ENCODE assay signal across 27 cellular contexts in the genomic region with DNA sequence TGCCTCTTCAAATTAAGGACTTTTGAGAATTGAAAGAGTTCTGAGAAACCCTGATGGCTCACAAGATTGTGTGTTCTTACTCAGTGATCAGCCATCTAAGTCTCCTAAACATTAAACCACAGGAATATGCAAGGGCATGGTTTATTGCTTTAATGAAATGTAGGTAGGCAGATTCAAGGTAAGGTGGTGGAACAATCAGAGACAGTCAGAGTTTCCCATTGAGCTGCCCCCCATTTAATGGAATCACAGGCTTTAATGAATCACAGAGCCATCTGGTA.
DNase-seq lines count a peak whose midpoint lies in the region; ATAC-seq and TF ChIP-seq lines count a peak whose summit lies in the region.
"Had no signal": no experiment of that assay in that cellular context is flagged by ENCODE, and none has a peak within 500 bp of the region (broad histone marks: within the 10 kb centered on the region; RNA-seq: fewer than 3 reads in every experiment).

No MANE protein-coding gene starts in this region.

- H3K36me3 ChIP-seq in endodermal cell (ENCODE audit: control insufficient read depth, insufficient read depth, low read length) = no peaks in the 10 kb centered on the region
- H3K36me3 ChIP-seq: neural progenitor cell, right lobe of liver, suprapubic skin, upper lobe of right lung had no signal

- H3K4me1 ChIP-seq in endodermal cell (ENCODE audit: control insufficient read depth, insufficient read depth, low read length) = no peaks in the 10 kb centered on the region
- H3K4me1 ChIP-seq: neural progenitor cell, right lobe of liver, suprapubic skin, upper lobe of right lung had no signal

- DNase-seq in HCEC 1CT (peak; percentile 13), T1000 (lab: John Stamatoyannopoulos, UW) (peak; percentile 21), fibroblast of peridontal ligament (ENCODE audit: extremely low read depth) (peak; percentile 54), NCI-H1092 treated with DMSO at 0.1 percent for 48 hours (lab: John Stamatoyannopoulos, UW) (no peak), endodermal cell (no peak)
- DNase-seq: activated CD4-positive, alpha-beta T cell treated with anti-CD3 and anti-CD28 coated beads for 36 hours; activated T-cell treated with anti-CD3 and anti-CD28 coated beads for 4 hours; AML-193; caudate nucleus; CD4-positive, alpha-beta memory T cell; cortex of kidney; head of caudate nucleus; NCI-H1417 treated with DMSO at 0.1 percent for 48 hours; NCI-H2081 treated with DMSO at 0.1 percent for 48 hours; NCI-H748 treated with DMSO at 0.1 percent for 48 hours; posterior cingulate gyrus; right lobe of liver; stimulated activated CD4-positive, alpha-beta T cell treated with anti-CD3 and anti-CD28 coated beads, Interleukin-4, amount 100 ng/mL, for 4 hours; stimulated activated naive B cell treated with anti-CD40 and anti-IgM and Interleukin-4, amounts not matched to agents 10 μg/mL and 1 μg/mL and 100 μg/mL, for 72 hours; T-helper 17 cell; upper lobe of right lung had no signal

- no peaks in the 10 kb centered on the region for H3K27me3 Mint-ChIP-seq in endodermal cell (ENCODE audit: insufficient read depth)
- H3K27me3 Mint-ChIP-seq: activated CD4-positive, alpha-beta T cell treated with anti-CD3 and anti-CD28 coated beads for 36 hours; CD4-positive, alpha-beta memory T cell; stimulated activated naive B cell treated with anti-CD40 and anti-IgM and Interleukin-4, amounts not matched to agents 10 μg/mL and 1 μg/mL and 100 μg/mL, for 72 hours; T-helper 17 cell had no signal

- no peak for TF ChIP-seq CTCF in endodermal cell (conservative IDR thresholded peaks at IDR 0.05)

- no peaks in the 10 kb centered on the region for H3K9me3 ChIP-seq in endodermal cell (ENCODE audit: control insufficient read depth, low read length)
- H3K9me3 ChIP-seq: right lobe of liver, suprapubic skin, upper lobe of right lung had no signal

- ATAC-seq in GM18520 (IDR thresholded peaks at IDR 0.05; ENCODE audit: unreplicated experiment) (no peak), HG02938 (IDR thresholded peaks at IDR 0.05; ENCODE audit: unreplicated experiment) (no peak)
- ATAC-seq: activated CD4-positive, alpha-beta T cell treated with anti-CD3 and anti-CD28 coated beads for 36 hours; activated naive CD4-positive, alpha-beta T cell treated with anti-CD3 and anti-CD28 coated beads, Interleukin-2, amount 50 U/mL, for 72 hours; right lobe of liver; stimulated activated naive B cell treated with anti-CD40 and anti-IgM and Interleukin-4, amounts not matched to agents 10 μg/mL and 1 μg/mL and 100 μg/mL, for 72 hours; T-helper 17 cell; upper lobe of right lung had no signal

- no peak overlapping the region for H3K27ac Mint-ChIP-seq in endodermal cell
- H3K27ac Mint-ChIP-seq: activated CD4-positive, alpha-beta T cell treated with anti-CD3 and anti-CD28 coated beads for 36 hours; activated naive CD4-positive, alpha-beta T cell treated with anti-CD3 and anti-CD28 coated beads, Interleukin-2, amount 50 U/mL, for 72 hours; CD4-positive, alpha-beta memory T cell; neural progenitor cell; stimulated activated naive B cell treated with anti-CD40 and anti-IgM and Interleukin-4, amounts not matched to agents 10 μg/mL and 1 μg/mL and 100 μg/mL, for 72 hours; T-helper 17 cell had no signal

- no peak overlapping the region for H3K9ac ChIP-seq in endodermal cell (ENCODE audit: extremely low read depth, low read length, poor library complexity, severe bottlenecking)
- H3K9ac ChIP-seq: neural progenitor cell had no signal

- no peaks in the 10 kb centered on the region for H3K36me3 Mint-ChIP-seq in endodermal cell (ENCODE audit: low read depth)
- H3K36me3 Mint-ChIP-seq: activated naive CD4-positive, alpha-beta T cell treated with anti-CD3 and anti-CD28 coated beads, Interleukin-2, amount 50 U/mL, for 72 hours; CD4-positive, alpha-beta memory T cell; stimulated activated naive B cell treated with anti-CD40 and anti-IgM and Interleukin-4, amounts not matched to agents 10 μg/mL and 1 μg/mL and 100 μg/mL, for 72 hours had no signal

- H3K9me3 Mint-ChIP-seq in endodermal cell = no peaks in the 10 kb centered on the region
- H3K9me3 Mint-ChIP-seq: neural progenitor cell had no signal

- H3K4me3 ChIP-seq in endodermal cell (ENCODE audit: low read length) = no peak overlapping the region
- H3K4me3 ChIP-seq: neural progenitor cell, right lobe of liver, suprapubic skin, upper lobe of right lung had no signal

- no peaks in the 10 kb centered on the region for H3K4me1 Mint-ChIP-seq in endodermal cell
- H3K4me1 Mint-ChIP-seq: activated CD4-positive, alpha-beta T cell treated with anti-CD3 and anti-CD28 coated beads for 36 hours; CD4-positive, alpha-beta memory T cell; stimulated activated naive B cell treated with anti-CD40 and anti-IgM and Interleukin-4, amounts not matched to agents 10 μg/mL and 1 μg/mL and 100 μg/mL, for 72 hours; T-helper 17 cell had no signal

- no peak overlapping the region for H3K4me3 Mint-ChIP-seq in endodermal cell
- H3K4me3 Mint-ChIP-seq: activated CD4-positive, alpha-beta T cell treated with anti-CD3 and anti-CD28 coated beads for 36 hours; CD4-positive, alpha-beta memory T cell; neural progenitor cell; stimulated activated naive B cell treated with anti-CD40 and anti-IgM and Interleukin-4, amounts not matched to agents 10 μg/mL and 1 μg/mL and 100 μg/mL, for 72 hours; T-helper 17 cell had no signal

- no peak overlapping the region for H3K27ac ChIP-seq in endodermal cell (ENCODE audit: low read depth, low read length)
- H3K27ac ChIP-seq: neural progenitor cell, right lobe of liver, RWPE1, suprapubic skin, upper lobe of right lung had no signal

- no peaks in the 10 kb centered on the region for H3K27me3 ChIP-seq in endodermal cell (ENCODE audit: control insufficient read depth, insufficient read depth, low read length, poor library complexity, severe bottlenecking)
- H3K27me3 ChIP-seq: neural progenitor cell, right lobe of liver, suprapubic skin, upper lobe of right lung had no signal

Comparison
In these comparisons a context has a peak if more than half of its experiments do, and no peak if none do; other contexts are left out.
1. DNase-seq: peak in HCEC 1CT (single experiment), T1000 (single experiment) and fibroblast of peridontal ligament (single experiment); none in NCI-H1092 treated with DMSO at 0.1 percent for 48 hours (single experiment) and endodermal cell (single experiment).